In the genomic region with DNA sequence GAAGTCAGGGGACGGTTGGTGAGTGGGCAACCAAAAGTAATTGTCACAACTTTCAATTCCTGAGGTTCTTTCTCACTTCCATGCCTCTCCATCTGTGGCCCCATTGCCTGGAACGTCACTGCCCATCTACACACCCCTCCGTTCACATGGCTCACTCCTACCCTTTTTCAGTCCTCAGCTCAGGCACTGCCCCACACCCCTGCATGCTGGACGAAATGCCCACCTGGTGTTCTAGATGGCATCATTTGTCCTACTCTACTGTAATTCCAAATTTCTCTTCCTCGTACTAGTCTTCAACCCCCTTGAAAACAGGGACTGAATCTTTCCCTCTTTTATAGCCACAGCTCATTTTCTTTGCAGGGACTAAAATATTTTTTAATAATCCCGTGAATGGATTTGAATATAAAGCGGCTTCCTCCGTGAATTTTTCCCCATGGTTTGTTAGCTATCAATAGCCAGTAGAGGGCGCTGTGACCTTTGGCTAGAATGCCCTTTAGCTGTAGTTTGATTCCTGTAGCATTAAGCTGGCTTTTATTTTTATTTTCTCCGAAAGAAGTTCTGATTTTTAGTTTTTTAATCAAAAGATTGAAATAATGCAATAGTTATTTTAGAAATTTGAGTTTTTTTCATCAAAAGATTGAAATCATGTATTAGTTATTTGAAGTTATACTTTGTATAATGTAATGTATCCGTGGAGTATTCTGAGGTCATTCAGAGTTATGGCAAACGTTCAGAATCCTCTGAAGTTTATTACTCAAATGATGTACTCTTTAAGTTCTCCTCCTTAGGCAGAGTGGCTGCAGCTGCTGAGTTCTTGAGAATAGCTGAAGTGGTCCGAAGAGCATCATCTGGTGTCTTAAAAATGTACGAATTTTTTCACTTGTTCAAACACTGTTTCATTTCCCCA, we compare ENCODE assay signal across 8 cellular contexts.
A peak's percentile ranks its signal among the peaks of the same experiment; 100 is the strongest.
DNase-seq lines count a peak whose midpoint lies in the region; ATAC-seq lines count a peak whose summit lies in the region.

No MANE protein-coding gene starts in this region.

- no peaks in the 10 kb centered on the region for H3K9me3 ChIP-seq in iPS-18a (ENCODE audit: control insufficient read depth, low read depth, low read length)

- H3K9ac ChIP-seq in iPS-18a (ENCODE audit: low read length): no peak overlapping the region

- DNase-seq in A172 (ENCODE audit: low spot score) (peak; percentile 48), GM04504 (ENCODE audit: low read depth) (peak; percentile 30), NCI-H526 treated with DMSO at 0.1 percent for 48 hours (lab: John Stamatoyannopoulos, UW) (peak; percentile 10), amniotic epithelial cell (ENCODE audit: low read depth) (peak; percentile 41)
- peak; percentile 2 to 37 (median 21) for DNase-seq in stimulated activated CD4-positive, alpha-beta T cell treated with anti-CD3 and anti-CD28 coated beads, Interleukin-12 subunit alpha, Interleukin-12 subunit beta, amount 100 ng/mL, for 48 hours (ENCODE audit: low read depth in 2 of 3, low spot score in 1 of 3)

- peak overlapping the region; percentile 22 for H3K4me3 ChIP-seq in iPS-18a (ENCODE audit: low read length)

- no peaks in the 10 kb centered on the region for H3K36me3 ChIP-seq in iPS-18a (ENCODE audit: control insufficient read depth, low read depth, low read length)

- H3K27me3 ChIP-seq in iPS-18a (ENCODE audit: control insufficient read depth, insufficient read depth, low read length): no peaks in the 10 kb centered on the region

- peak; percentile 64 for ATAC-seq in HG03354 (IDR thresholded peaks at IDR 0.05; ENCODE audit: poor library complexity, severe bottlenecking, unreplicated experiment)
- ATAC-seq in GM19324 (IDR thresholded peaks at IDR 0.05; ENCODE audit: low FRiP score, unreplicated experiment): no peak

- H3K4me1 ChIP-seq in iPS-18a (ENCODE audit: control insufficient read depth, low read depth, low read length): no peaks in the 10 kb centered on the region

- no peak overlapping the region for H3K27ac ChIP-seq in iPS-18a (ENCODE audit: low read length)
